ENCODE assay signal across 20 cellular contexts in the genomic region with DNA sequence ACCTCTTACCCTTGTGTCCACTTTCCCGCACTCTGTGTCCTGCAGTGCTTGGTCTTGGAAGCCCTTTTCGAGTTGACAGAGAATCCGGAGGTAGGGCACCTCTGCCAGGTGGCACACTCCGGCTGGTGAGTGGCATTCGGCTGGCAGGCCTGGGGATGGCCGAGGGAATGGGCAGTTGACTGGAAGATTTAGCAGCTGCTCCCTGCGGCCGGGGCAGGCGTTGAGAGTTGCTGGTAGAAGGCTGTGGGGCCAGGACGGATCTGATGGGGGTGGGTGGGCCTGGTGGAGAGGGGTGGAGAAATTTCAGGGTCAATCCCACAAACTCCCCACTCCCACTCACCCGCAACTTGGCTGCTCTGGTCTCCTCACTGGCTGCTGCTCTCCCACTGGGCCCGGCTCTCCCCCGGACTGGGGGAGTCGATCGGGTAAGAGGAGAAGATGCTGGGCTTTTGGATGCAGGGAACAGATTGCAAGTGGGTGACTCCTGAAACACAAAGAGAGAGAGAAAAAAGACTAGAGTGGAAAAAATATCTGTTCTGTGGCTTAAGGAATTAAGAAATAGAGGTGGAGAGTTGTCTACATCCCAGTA. TPM values are rescaled to one million over a fixed set of nuclear protein-coding genes. Genes with fewer than 3 reads are reported as not detected.
DNase-seq lines count a peak whose midpoint lies in the region; TF ChIP-seq lines count a peak whose summit lies in the region.
"Had no signal": no experiment of that assay in that cellular context is flagged by ENCODE, and none has a peak within 500 bp of the region (broad histone marks: within the 10 kb centered on the region; RNA-seq: fewer than 3 reads in every experiment).

No MANE protein-coding gene starts in this region.

- H3K4me2 ChIP-seq in PC-9, result peak overlapping the region; percentile 89
- H3K4me2 ChIP-seq in trophoblast cell (ENCODE audit: low read length), result peak overlapping the region; percentile 74

- H2AFZ ChIP-seq in PC-9 (no peak overlapping the region), trophoblast cell (ENCODE audit: insufficient read depth, low read length, poor library complexity) (no peak overlapping the region)

- CTCF ChIA-PET in PC-9 (lab: Charles Lee), result no interaction called here

- H2BK12ac ChIP-seq in trophoblast cell (ENCODE audit: low read length), result no peak overlapping the region

- H4K12ac ChIP-seq in trophoblast cell (ENCODE audit: low read depth, low read length), result no peak overlapping the region

- BruUV-seq in PC-9 (replicated peaks; lab: Mats Ljungman, UMichigan), result no TSS peak

- H3K79me2 ChIP-seq in PC-9 (ENCODE audit: low read depth), result peaks cover 59% of the 10 kb centered on the region
- peaks cover 19% of the 10 kb centered on the region for H3K79me2 ChIP-seq in trophoblast cell (ENCODE audit: control insufficient read depth, insufficient read depth, low read length, poor library complexity)

- H3K27me3 Mint-ChIP-seq in T-helper 2 cell treated with Interferon-gamma antibody and Interleukin-4, amounts not matched to agents 5 μg/mL and 100 μg/mL, for 36 hours (ENCODE audit: low read depth), result no peaks in the 10 kb centered on the region

- H3K9me3 Mint-ChIP-seq in T-helper 2 cell treated with Interferon-gamma antibody and Interleukin-4, amounts not matched to agents 5 μg/mL and 100 μg/mL, for 36 hours, result no peaks in the 10 kb centered on the region

- H3K27me3 ChIP-seq in PC-9 (ENCODE audit: insufficient read depth, low read depth), result no peaks in the 10 kb centered on the region
- no peaks in the 10 kb centered on the region for H3K27me3 ChIP-seq in esophagus muscularis mucosa
- no peaks in the 10 kb centered on the region for H3K27me3 ChIP-seq in trophoblast cell (ENCODE audit: insufficient read depth, low read length)

- no peak overlapping the region for H3K4me3 ChIP-seq in PC-9
- H3K4me3 ChIP-seq in esophagus muscularis mucosa, result no peak overlapping the region
- no peak overlapping the region for H3K4me3 ChIP-seq in trophoblast cell (ENCODE audit: low read depth, low read length)

- no peak for DNase-seq in T-helper 2 cell treated with Interferon-gamma antibody and Interleukin-4, amounts not matched to agents 5 μg/mL and 100 μg/mL, for 36 hours (ENCODE audit: low spot score)
- DNase-seq in T-helper 2 cell, result no peak
- DNase-seq in PC-9, result no peak
- DNase-seq in esophagus muscularis mucosa (ENCODE audit: extremely low spot score), result no peak
- no peak for DNase-seq in trophoblast cell
- DNase-seq in NCI-H510A (lab: John Stamatoyannopoulos, UW), result no peak
- no peak for DNase-seq in NCI-H1092 (lab: John Stamatoyannopoulos, UW)
- DNase-seq in SIG-M5 (lab: John Stamatoyannopoulos, UW), result no peak
- DNase-seq: activated CD4-positive, alpha-beta T cell treated with anti-CD3 and anti-CD28 coated beads for 4 hours; activated naive CD4-positive, alpha-beta T cell; erythroblast; Karpas-422; left ventricle myocardium inferior; NCI-H1105; NCI-H2107; NCI-H526; stimulated activated CD4-positive, alpha-beta T cell treated with anti-CD3 and anti-CD28 coated beads, Interleukin-4, amount 100 ng/mL, for 1 hour had no signal

- peak overlapping the region; percentile 54 for H3K14ac ChIP-seq in trophoblast cell (ENCODE audit: low read length)

- no peak overlapping the region for H2AK5ac ChIP-seq in trophoblast cell (ENCODE audit: low read length)

- no peak overlapping the region for H4K91ac ChIP-seq in trophoblast cell (ENCODE audit: low read depth, low read length)

- H2BK120ac ChIP-seq in trophoblast cell (ENCODE audit: insufficient read depth, low read length, poor library complexity), result no peak overlapping the region

- no peak overlapping the region for H3K27ac Mint-ChIP-seq in T-helper 2 cell treated with Interferon-gamma antibody and Interleukin-4, amounts not matched to agents 5 μg/mL and 100 μg/mL, for 36 hours

- no peak for TF ChIP-seq EP300 in esophagus muscularis mucosa (IDR thresholded peaks at IDR 0.05)

- TF ChIP-seq CTCF in PC-9 (conservative IDR thresholded peaks at IDR 0.05), result no peak
- no peak for TF ChIP-seq CTCF in esophagus muscularis mucosa (IDR thresholded peaks at IDR 0.05)

- H3K27ac ChIP-seq in PC-9 (no peak overlapping the region), esophagus muscularis mucosa (replicated peaks in 1 of 4) (peak overlapping the region in 3 of 4 donors; percentile 81 to 90 (median 86)), trophoblast cell (ENCODE audit: low read depth, low read length) (no peak overlapping the region)

- H3K36me3 ChIP-seq in PC-9 (ENCODE audit: low read depth) (0 out of 2 replicates have a peak, but pooled peaks cover 8% of the 10 kb centered on the region), esophagus muscularis mucosa (peaks cover 0 to 8% (median 0%) of the 10 kb centered on the region in 4 donors), trophoblast cell (ENCODE audit: control insufficient read depth in 1 of 2, insufficient read depth in 2 of 2, low read length in 2 of 2) (peaks cover 29 to 32% of the 10 kb centered on the region in 2 experiments)
- H3K36me3 ChIP-seq: left ventricle myocardium inferior, thoracic aorta had no signal

- peak overlapping the region; percentile 73 for H3K9ac ChIP-seq in trophoblast cell (ENCODE audit: low read length)

- peaks cover 57% of the 10 kb centered on the region for H3F3A ChIP-seq in PC-9 (ENCODE audit: insufficient read depth, low read depth)

- no peaks in the 10 kb centered on the region for H3K9me3 ChIP-seq in PC-9 (ENCODE audit: insufficient read depth, low read depth)
- no peaks in the 10 kb centered on the region for H3K9me3 ChIP-seq in esophagus muscularis mucosa
- H3K9me3 ChIP-seq in trophoblast cell (ENCODE audit: insufficient read depth, low read depth, low read length), result no peaks in the 10 kb centered on the region
- H3K9me3 ChIP-seq: left ventricle myocardium inferior, thoracic aorta had no signal

- WGBS in esophagus muscularis mucosa, result 91% methylated on average over 11 of the region's 15 CpGs
- no CpG with 5 or more reads among the region's 15 CpGs for WGBS in trophoblast cell (ENCODE audit: extremely low coverage, insufficient coverage, insufficient read length)

- H3K23ac ChIP-seq in trophoblast cell (ENCODE audit: low read length), result no peak overlapping the region

- H3K4me1 Mint-ChIP-seq in T-helper 2 cell treated with Interferon-gamma antibody and Interleukin-4, amounts not matched to agents 5 μg/mL and 100 μg/mL, for 36 hours (ENCODE audit: low read depth), result peaks cover 30% of the 10 kb centered on the region

- TF ChIP-seq POLR2A in esophagus muscularis mucosa (IDR thresholded peaks at IDR 0.05; ENCODE audit: low read depth), result no peak

- peak overlapping the region; percentile 12 for H3K4me3 Mint-ChIP-seq in T-helper 2 cell treated with Interferon-gamma antibody and Interleukin-4, amounts not matched to agents 5 μg/mL and 100 μg/mL, for 36 hours

- no peak overlapping the region for H3K18ac ChIP-seq in trophoblast cell (ENCODE audit: low read length)

- intact Hi-C loops in PC-9 (cut with micrococcal nuclease; ENCODE audit: unreplicated experiment), result no loop called here
- intact Hi-C loops in esophagus muscularis mucosa (cut with DNase I), result no loop called here

- H4K20me1 ChIP-seq in PC-9 (ENCODE audit: insufficient read depth), result no peaks in the 10 kb centered on the region

- peaks cover 15% of the 10 kb centered on the region for H3K36me3 Mint-ChIP-seq in T-helper 2 cell treated with Interferon-gamma antibody and Interleukin-4, amounts not matched to agents 5 μg/mL and 100 μg/mL, for 36 hours (ENCODE audit: low read depth)

- H3K79me1 ChIP-seq in trophoblast cell (ENCODE audit: low read length), result peaks cover 24% of the 10 kb centered on the region

- no peaks in the 10 kb centered on the region for H3K9me2 ChIP-seq in PC-9 (ENCODE audit: insufficient read depth)

- POLR2A ChIA-PET in PC-9 (lab: Charles Lee; ENCODE audit: unreplicated experiment), result no interaction called here

- no peak overlapping the region for H2BK5ac ChIP-seq in trophoblast cell (ENCODE audit: low read depth, low read length, poor library complexity)

- H3K4ac ChIP-seq in trophoblast cell (ENCODE audit: low read depth, low read length), result peak overlapping the region; percentile 77

- peaks cover 47% of the 10 kb centered on the region for H3K4me1 ChIP-seq in PC-9 (replicated peaks; ENCODE audit: insufficient read depth)
- H3K4me1 ChIP-seq in esophagus muscularis mucosa, result peaks cover 21 to 58% (median 48%) of the 10 kb centered on the region in 4 donors
- H3K4me1 ChIP-seq in trophoblast cell (ENCODE audit: control insufficient read depth in 1 of 2, insufficient read depth in 2 of 2, low read length in 2 of 2), result peaks cover 28 to 44% of the 10 kb centered on the region in 2 experiments

- H4K8ac ChIP-seq in trophoblast cell (ENCODE audit: low read depth, low read length), result no peak overlapping the region

RNA-seq across cellular contexts. Expression of a gene that starts 2.1 kb away (rescaled TPM):
- 26.4 and 28.6 TPM in 2 replicates for total RNA-seq in PC-9 (2021)
- 10 to 100 TPM in 1 of 4 donors, 1 to 10 TPM in 3; 5.3 to 12.5 (median 6.4) TPM for total RNA-seq in esophagus muscularis mucosa
- 91.9 and 95.6 TPM in 2 replicates for polyA plus RNA-seq in trophoblast cell (2013)

RNA-seq across cellular contexts. Expression of a gene that starts 25.9 kb away (rescaled TPM):
- not detected in 2 replicates for total RNA-seq in PC-9 (2021)
- not detected for total RNA-seq in esophagus muscularis mucosa
- 0.97 and 1.1 TPM in 2 replicates for polyA plus RNA-seq in trophoblast cell (2013)
- total RNA-seq: A172, dermis microvascular lymphatic vessel endothelial cell had no signal

RNA-seq across cellular contexts. Expression of a gene that starts 31.5 kb away (rescaled TPM):
- 19.0 and 19.5 TPM in 2 replicates for total RNA-seq in PC-9 (2021)
- total RNA-seq in esophagus muscularis mucosa, result 10 to 100 TPM in 2 of 4 donors, 1 to 10 TPM in 2; 7.8 to 20.4 (median 10.5) TPM
- 18.9 and 19.5 TPM in 2 replicates for polyA plus RNA-seq in trophoblast cell (2013)

Comparison
In these comparisons a context has a peak if more than half of its experiments do, and no peak if none do; other contexts are left out.
1. H3K27ac ChIP-seq: peak in esophagus muscularis mucosa (3 of 4); none in PC-9 (single experiment) and trophoblast cell (single experiment).